ENCODE assay signal across 23 cellular contexts in genomic region chr11:35253237-35253636, GRCh38.
"Had no signal": no experiment of that assay in that cellular context is flagged by ENCODE, and none has a peak within 500 bp of the region (broad histone marks: within the 10 kb centered on the region; RNA-seq: fewer than 3 reads in every experiment).

No MANE protein-coding gene starts in this region.

- H3K9me3 ChIP-seq: adrenal gland, heart left ventricle, suprapubic skin had no signal

- H3K4me3 ChIP-seq: adrenal gland, cardiac muscle cell, heart left ventricle, lung, suprapubic skin had no signal

- DNase-seq: activated CD4-positive, alpha-beta T cell treated with anti-CD3 and anti-CD28 coated beads, Interleukin-2, amount 10 ng/mL, durations not matched to agents 7 days and 5 days; activated CD4-positive, CD25-positive, alpha-beta regulatory T cell; activated CD8-positive, alpha-beta memory T cell treated with anti-CD3 and anti-CD28 coated beads for 24 hours; activated effector memory CD4-positive, alpha-beta T cell treated with anti-CD3 and anti-CD28 coated beads, Interleukin-2, amount 50 U/mL, for 16 hours; activated T-cell treated with anti-CD3 and anti-CD28 coated beads, Interleukin-2, amount 50 U/mL, for 72 hours; adrenal gland; effector CD8-positive, alpha-beta T cell; heart left ventricle; kidney; midbrain; occipital lobe; posterior cingulate gyrus; retina; stimulated activated CD4-positive, alpha-beta T cell treated with anti-CD3 and anti-CD28 coated beads, Interleukin-2, amount 100 ng/mL, for 24 hours; T-helper 1 cell; T-helper 9 cell; trophoblast cell had no signal

- H3K27me3 ChIP-seq: adrenal gland, cardiac muscle cell, heart left ventricle, suprapubic skin had no signal

- H3K4me3 Mint-ChIP-seq: activated CD4-positive, alpha-beta T cell treated with anti-CD3 and anti-CD28 coated beads, Interleukin-2, amount 10 ng/mL, durations not matched to agents 7 days and 5 days; activated naive CD4-positive, alpha-beta T cell treated with anti-CD3 and anti-CD28 coated beads, Interleukin-2, amount 50 U/mL, for 24 hours; activated T-cell treated with anti-CD3 and anti-CD28 coated beads, Interleukin-2, amount 50 U/mL, for 72 hours; dendritic cell treated with granulocyte-macrophage colony-stimulating factor and Interleukin-4, amounts not matched to agents 40 ng/mL and 50 ng/mL, for 4 days; stimulated activated naive CD8-positive, alpha-beta T cell treated with anti-CD3 and anti-CD28 coated beads, Interleukin-15, Interleukin-2, amounts not matched to agents 100 ng/mL and 50 ng/mL, for 24 hours had no signal

- H3K27ac ChIP-seq: adrenal gland, cardiac muscle cell, heart left ventricle, suprapubic skin had no signal

- H3K27ac Mint-ChIP-seq: activated CD4-positive, alpha-beta T cell treated with anti-CD3 and anti-CD28 coated beads, Interleukin-2, amount 10 ng/mL, durations not matched to agents 7 days and 5 days; activated naive CD4-positive, alpha-beta T cell treated with anti-CD3 and anti-CD28 coated beads, Interleukin-2, amount 50 U/mL, for 24 hours; activated T-cell treated with anti-CD3 and anti-CD28 coated beads, Interleukin-2, amount 50 U/mL, for 72 hours; dendritic cell treated with granulocyte-macrophage colony-stimulating factor and Interleukin-4, amounts not matched to agents 40 ng/mL and 50 ng/mL, for 4 days; stimulated activated naive CD8-positive, alpha-beta T cell treated with anti-CD3 and anti-CD28 coated beads, Interleukin-15, Interleukin-2, amounts not matched to agents 100 ng/mL and 50 ng/mL, for 24 hours had no signal

- H3K27me3 Mint-ChIP-seq: activated naive CD4-positive, alpha-beta T cell treated with anti-CD3 and anti-CD28 coated beads, Interleukin-2, amount 50 U/mL, for 24 hours; dendritic cell treated with granulocyte-macrophage colony-stimulating factor and Interleukin-4, amounts not matched to agents 40 ng/mL and 50 ng/mL, for 4 days; stimulated activated naive CD8-positive, alpha-beta T cell treated with anti-CD3 and anti-CD28 coated beads, Interleukin-15, Interleukin-2, amounts not matched to agents 100 ng/mL and 50 ng/mL, for 24 hours had no signal

- H3K36me3 ChIP-seq: adrenal gland, cardiac muscle cell, heart left ventricle, suprapubic skin had no signal

- H3K9me3 Mint-ChIP-seq: activated naive CD4-positive, alpha-beta T cell treated with anti-CD3 and anti-CD28 coated beads, Interleukin-2, amount 50 U/mL, for 24 hours; dendritic cell treated with granulocyte-macrophage colony-stimulating factor and Interleukin-4, amounts not matched to agents 40 ng/mL and 50 ng/mL, for 4 days; stimulated activated naive CD8-positive, alpha-beta T cell treated with anti-CD3 and anti-CD28 coated beads, Interleukin-15, Interleukin-2, amounts not matched to agents 100 ng/mL and 50 ng/mL, for 24 hours had no signal

- H3K4me1 ChIP-seq: adrenal gland had no signal
